10 cellular contexts compared by ENCODE assay signal in the genomic region with DNA sequence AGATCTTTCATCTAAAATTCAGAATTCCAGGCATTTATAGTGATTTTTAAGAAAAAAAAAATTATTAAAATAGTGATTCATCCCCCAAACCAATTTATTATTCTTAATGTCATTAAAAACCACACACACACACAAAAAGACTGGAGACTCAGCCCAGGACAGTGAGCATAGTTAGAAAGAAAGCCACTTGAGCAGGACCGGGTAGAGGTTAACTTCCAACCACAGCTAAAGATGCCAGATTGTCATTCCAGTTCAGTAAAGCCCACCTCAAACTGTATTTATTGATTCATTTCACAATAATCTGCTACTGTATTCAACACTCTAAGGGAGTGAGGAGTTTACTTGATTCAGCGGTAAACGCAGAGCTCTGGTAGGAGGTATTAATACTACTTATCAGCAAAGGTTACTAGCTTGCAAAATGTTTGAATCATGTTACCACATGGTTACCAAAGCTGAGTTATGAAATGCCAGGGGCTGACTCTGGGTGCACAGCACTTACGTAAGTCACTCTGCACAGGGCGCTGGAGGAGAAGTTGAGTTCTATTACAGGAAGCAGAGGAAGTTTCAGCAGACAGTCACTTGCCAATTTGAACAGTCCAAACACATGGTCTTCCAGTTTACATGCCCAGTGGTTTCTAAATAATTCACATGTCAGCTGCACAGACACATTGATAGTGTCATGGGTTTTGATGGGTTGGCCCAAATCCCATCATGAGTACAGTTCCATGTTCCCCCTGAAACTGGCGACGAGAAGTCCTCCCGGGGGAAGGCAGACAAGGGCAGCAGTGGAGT.
A peak's percentile ranks its signal among the peaks of the same experiment; 100 is the strongest.
DNase-seq lines count a peak whose midpoint lies in the region; ATAC-seq, FAIRE-seq and TF ChIP-seq lines count a peak whose summit lies in the region.
"Had no signal": no experiment of that assay in that cellular context is flagged by ENCODE, and none has a peak within 500 bp of the region (broad histone marks: within the 10 kb centered on the region; RNA-seq: fewer than 3 reads in every experiment).

No MANE protein-coding gene starts in this region.

- no peak overlapping the region for H3K9ac ChIP-seq in endothelial cell of umbilical vein (replicated peaks; ENCODE audit: extremely low read depth, insufficient read depth, low read length)

- H3K27me3 ChIP-seq in MG63 (no peaks in the 10 kb centered on the region; the same call in 1 of the 2 replicates), endothelial cell of umbilical vein (ENCODE audit: control insufficient read depth in 2 of 2, insufficient read depth in 2 of 2, low read length in 2 of 2) (no peaks in the 10 kb centered on the region)
- H3K27me3 ChIP-seq: Peyer's patch had no signal

- H3K9me3 Mint-ChIP-seq in type B pancreatic cell = peaks cover 5% of the 10 kb centered on the region

- dilution Hi-C loops in endothelial cell of umbilical vein (cut with MboI; ENCODE audit: extremely low pct_ligation_motif_present, low sequenced_read_pairs) = no loop called here

- peak; percentile 73 for DNase-seq in AG09319 (ENCODE audit: extremely low read depth, low read depth)
- DNase-seq in MG63 = peak; percentile 11
- DNase-seq in endothelial cell of umbilical vein (ENCODE audit: low read depth, low spot score) = peak; percentile 14
- DNase-seq in mucosa of gallbladder (ENCODE audit: low spot score) = peak; percentile 58
- no peak for DNase-seq in NCI-H187 treated with DMSO at 0.1 percent for 48 hours (lab: John Stamatoyannopoulos, UW)
- no peak for DNase-seq in cortex of kidney (lab: John Stamatoyannopoulos, UW)
- no peak for DNase-seq in type B pancreatic cell (ENCODE audit: extremely low spot score, unreplicated experiment)

- H3K4me2 ChIP-seq in endothelial cell of umbilical vein (ENCODE audit: insufficient read depth, low read length) = no peak overlapping the region

- intact Hi-C loops in endothelial cell of umbilical vein (cut with micrococcal nuclease) = no loop called here

- no peaks in the 10 kb centered on the region for H3K4me1 ChIP-seq in endothelial cell of umbilical vein (ENCODE audit: control insufficient read depth, extremely low read depth, insufficient read depth, low read length)
- H3K4me1 ChIP-seq: Peyer's patch had no signal

- no peaks in the 10 kb centered on the region for H3K4me1 Mint-ChIP-seq in type B pancreatic cell (ENCODE audit: unreplicated experiment)

- no peaks in the 10 kb centered on the region for H3K9me1 ChIP-seq in endothelial cell of umbilical vein (replicated peaks; ENCODE audit: control insufficient read depth, extremely low read depth, insufficient read depth, low read length)

- no peaks in the 10 kb centered on the region for H3K9me3 ChIP-seq in MG63
- H3K9me3 ChIP-seq in endothelial cell of umbilical vein (replicated peaks; ENCODE audit: control insufficient read depth, insufficient read depth, low read length) = no peaks in the 10 kb centered on the region
- H3K9me3 ChIP-seq: Peyer's patch had no signal

- no peak overlapping the region for H3K27ac ChIP-seq in endothelial cell of umbilical vein (ENCODE audit: insufficient read depth, low read depth, low read length)
- H3K27ac ChIP-seq: Peyer's patch had no signal

- no peak overlapping the region for H3K27ac Mint-ChIP-seq in type B pancreatic cell
- H3K27ac Mint-ChIP-seq: activated naive CD8-positive, alpha-beta T cell had no signal

- CTCF ChIA-PET in endothelial cell of umbilical vein (lab: Charles Lee) = no interaction called here

- H4K20me1 ChIP-seq in endothelial cell of umbilical vein (replicated peaks; ENCODE audit: control insufficient read depth, extremely low read depth, insufficient read depth, low read length) = no peaks in the 10 kb centered on the region

- peaks cover 9% of the 10 kb centered on the region for H3K27me3 Mint-ChIP-seq in type B pancreatic cell
- H3K27me3 Mint-ChIP-seq: activated naive CD8-positive, alpha-beta T cell had no signal

- FAIRE-seq in endothelial cell of umbilical vein (lab: Jason Lieb, UNC) = no peak

- H2AFZ ChIP-seq in endothelial cell of umbilical vein (ENCODE audit: low read depth, low read length) = no peak overlapping the region

- H3K4me3 ChIP-seq in MG63 (no peak overlapping the region), endothelial cell of umbilical vein (replicated peaks in 1 of 3; ENCODE audit: insufficient read depth in 1 of 3, low read depth in 1 of 3, low read length in 3 of 3) (no peak overlapping the region)
- H3K4me3 ChIP-seq: Peyer's patch had no signal

- H3K36me3 ChIP-seq in MG63 = no peaks in the 10 kb centered on the region
- no peaks in the 10 kb centered on the region for H3K36me3 ChIP-seq in endothelial cell of umbilical vein (ENCODE audit: control insufficient read depth in 2 of 2, extremely low read depth in 1 of 2, insufficient read depth in 2 of 2, low read length in 2 of 2)
- H3K36me3 ChIP-seq: Peyer's patch had no signal

- BruUV-seq in endothelial cell of umbilical vein (replicated peaks; lab: Mats Ljungman, UMichigan) = no TSS peak

- POLR2A ChIA-PET in endothelial cell of umbilical vein (lab: Charles Lee) = no interaction called here

- TF ChIP-seq POLR2A in endothelial cell of umbilical vein (IDR thresholded peaks at IDR 0.05; ENCODE audit: low read depth, low read length) = no peak

- ATAC-seq in GM21825 (IDR thresholded peaks at IDR 0.05; ENCODE audit: unreplicated experiment) = no peak

- TF ChIP-seq CTCF in AG09319 (IDR thresholded peaks at IDR 0.05; ENCODE audit: low read depth, low read length) = no peak
- no peak for TF ChIP-seq CTCF in endothelial cell of umbilical vein (IDR thresholded peaks at IDR 0.05; ENCODE audit: extremely low read depth in 1 of 2, insufficient read depth in 1 of 2, low read depth in 1 of 2, low read length in 2 of 2)
- TF ChIP-seq CTCF in type B pancreatic cell (conservative IDR thresholded peaks at IDR 0.05) = no peak

- no peak overlapping the region for H3K4me3 Mint-ChIP-seq in type B pancreatic cell
- H3K4me3 Mint-ChIP-seq: activated naive CD8-positive, alpha-beta T cell had no signal

- no peaks in the 10 kb centered on the region for H3K36me3 Mint-ChIP-seq in type B pancreatic cell
- H3K36me3 Mint-ChIP-seq: activated naive CD8-positive, alpha-beta T cell had no signal

- H3K79me2 ChIP-seq in endothelial cell of umbilical vein (ENCODE audit: control insufficient read depth, insufficient read depth, low read length) = no peaks in the 10 kb centered on the region

TF ChIP-seq in endothelial cell of umbilical vein, 7 proteins besides CTCF, POLR2A, EP300 and RAD21:
- TF ChIP-seq, protein P1, sequence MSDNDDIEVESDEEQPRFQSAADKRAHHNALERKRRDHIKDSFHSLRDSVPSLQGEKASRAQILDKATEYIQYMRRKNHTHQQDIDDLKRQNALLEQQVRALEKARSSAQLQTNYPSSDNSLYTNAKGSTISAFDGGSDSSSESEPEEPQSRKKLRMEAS (IDR thresholded peaks at IDR 0.05; ENCODE audit: insufficient read depth, insufficient read length) = no peak
- no peak for TF ChIP-seq FOS (IDR thresholded peaks at IDR 0.05; ENCODE audit: borderline replicate concordance, insufficient read depth, low read length)
- TF ChIP-seq JUN (IDR thresholded peaks at IDR 0.05; ENCODE audit: borderline replicate concordance, insufficient read depth, insufficient read length, low read depth) = no peak
- no peak for TF ChIP-seq GATA2 (IDR thresholded peaks at IDR 0.05; ENCODE audit: insufficient read depth, insufficient read length, low read depth, low read length)

Comparison
In these comparisons a context has a peak if more than half of its experiments do, and no peak if none do; other contexts are left out.
1. DNase-seq: peak in AG09319 (single experiment), MG63 (single experiment), endothelial cell of umbilical vein (single experiment) and mucosa of gallbladder (single experiment); none in NCI-H187 treated with DMSO at 0.1 percent for 48 hours (single experiment), cortex of kidney (single experiment) and type B pancreatic cell (single experiment).